22 cellular contexts compared by ENCODE assay signal in the genomic region with DNA sequence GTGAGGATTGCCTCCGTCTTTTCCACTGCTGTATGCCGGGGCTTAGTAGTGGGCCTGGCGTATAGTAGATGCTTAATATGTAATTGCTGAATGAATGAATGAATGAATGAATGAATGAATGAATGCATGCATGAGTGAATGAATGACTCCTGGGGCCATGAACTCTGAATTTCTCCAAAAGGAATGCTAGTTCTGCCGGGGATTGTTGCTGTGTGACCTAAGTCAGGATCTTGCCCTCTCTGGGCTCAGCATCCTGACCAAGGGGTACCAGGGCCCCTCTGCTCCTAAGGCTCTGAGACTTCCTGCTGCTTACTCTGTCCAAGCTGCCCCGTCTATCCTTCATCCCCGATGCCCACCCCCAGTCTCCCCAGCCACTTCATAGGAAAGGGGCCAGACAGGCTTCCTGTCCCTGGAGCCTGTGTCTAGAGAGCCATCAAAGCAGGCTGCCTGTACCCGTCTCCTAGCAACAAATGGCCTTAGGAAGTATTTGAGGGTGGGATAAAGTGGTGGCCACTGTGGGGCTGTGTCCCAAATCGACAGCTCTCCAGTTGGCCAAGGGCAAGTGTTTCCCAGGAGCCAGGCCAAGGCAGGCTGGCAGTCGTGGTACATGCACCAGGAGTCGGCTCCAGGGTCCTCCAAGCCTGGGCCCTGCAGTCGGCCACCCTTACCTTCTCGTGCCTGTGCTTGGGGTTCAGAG. TPM values are rescaled to one million over a fixed set of nuclear protein-coding genes. Genes with fewer than 3 reads are reported as not detected.
DNase-seq lines count a peak whose midpoint lies in the region; ATAC-seq and TF ChIP-seq lines count a peak whose summit lies in the region.
"Had no signal": no experiment of that assay in that cellular context is flagged by ENCODE, and none has a peak within 500 bp of the region (broad histone marks: within the 10 kb centered on the region; RNA-seq: fewer than 3 reads in every experiment).

No MANE protein-coding gene starts in this region.

- H3K27ac Mint-ChIP-seq in glutamatergic neuron (ENCODE audit: unreplicated experiment), result peak overlapping the region; percentile 100
- H3K27ac Mint-ChIP-seq in CD8-positive, alpha-beta T cell, result no peak overlapping the region

- H3K4me3 ChIP-seq in PC-3 (ENCODE audit: low read length) (no peak overlapping the region), testis (no peak overlapping the region)
- H3K4me3 ChIP-seq in CD8-positive, alpha-beta T cell (ENCODE audit: low read depth, low read length), result no peak overlapping the region
- H3K4me3 ChIP-seq: HAP-1, left ventricle myocardium inferior, spleen had no signal

- H4K20me1 ChIP-seq in PC-3 (ENCODE audit: low read length), result no peaks in the 10 kb centered on the region

- CTCF ChIA-PET in PC-3 (lab: Charles Lee), result no interaction called here
- CTCF ChIA-PET in CD8-positive, alpha-beta T cell (lab: Charles Lee), result no interaction called here

- H3K9me3 ChIP-seq in PC-3 (ENCODE audit: low read length) (no peaks in the 10 kb centered on the region), testis (no peaks in the 10 kb centered on the region)
- no peaks in the 10 kb centered on the region for H3K9me3 ChIP-seq in CD8-positive, alpha-beta T cell (ENCODE audit: low read length)
- H3K9me3 ChIP-seq: HAP-1, left ventricle myocardium inferior, spleen had no signal

- no peak overlapping the region for H3K4me2 ChIP-seq in PC-3 (ENCODE audit: low read length)

- POLR2A ChIA-PET in PC-3 (lab: Charles Lee; ENCODE audit: unreplicated experiment), result no interaction called here
- POLR2A ChIA-PET in CD8-positive, alpha-beta T cell (lab: Charles Lee), result no interaction called here

- peak overlapping the region; percentile 79 for H3K4me3 Mint-ChIP-seq in glutamatergic neuron (ENCODE audit: unreplicated experiment)
- H3K4me3 Mint-ChIP-seq in CD8-positive, alpha-beta T cell, result no peak overlapping the region
- H3K4me3 Mint-ChIP-seq: CD14-positive monocyte had no signal

- H3K27me3 ChIP-seq in PC-3 (ENCODE audit: low read length) (no peaks in the 10 kb centered on the region), testis (no peaks in the 10 kb centered on the region)
- H3K27me3 ChIP-seq in CD8-positive, alpha-beta T cell (ENCODE audit: insufficient read depth, low read length), result no peaks in the 10 kb centered on the region
- H3K27me3 ChIP-seq: spleen had no signal

- peaks cover 30% of the 10 kb centered on the region for H3K27me3 Mint-ChIP-seq in glutamatergic neuron (ENCODE audit: unreplicated experiment)
- no peaks in the 10 kb centered on the region for H3K27me3 Mint-ChIP-seq in CD8-positive, alpha-beta T cell (ENCODE audit: low read depth)

- peaks cover 25% of the 10 kb centered on the region for H3K79me2 ChIP-seq in PC-3 (ENCODE audit: low read length)

- peaks cover 49% of the 10 kb centered on the region for H3K4me1 Mint-ChIP-seq in glutamatergic neuron (ENCODE audit: low read depth, unreplicated experiment)
- no peaks in the 10 kb centered on the region for H3K4me1 Mint-ChIP-seq in CD8-positive, alpha-beta T cell (ENCODE audit: low read depth)
- H3K4me1 Mint-ChIP-seq: CD14-positive monocyte had no signal

- peaks cover 4% of the 10 kb centered on the region for H3K36me3 Mint-ChIP-seq in glutamatergic neuron (ENCODE audit: unreplicated experiment)
- no peaks in the 10 kb centered on the region for H3K36me3 Mint-ChIP-seq in CD8-positive, alpha-beta T cell
- H3K36me3 Mint-ChIP-seq: CD14-positive monocyte had no signal

- H3F3A ChIP-seq in PC-3 (ENCODE audit: low read length, unreplicated experiment), result no peaks in the 10 kb centered on the region

- H3K27ac ChIP-seq in PC-3 (ENCODE audit: low read length) (peak overlapping the region; percentile 85), testis (no peak overlapping the region)
- H3K27ac ChIP-seq in CD8-positive, alpha-beta T cell (ENCODE audit: low read depth, low read length), result no peak overlapping the region
- H3K27ac ChIP-seq: left ventricle myocardium inferior, spleen had no signal

- ATAC-seq in PC-3, result no peak
- ATAC-seq in HG03442 (IDR thresholded peaks at IDR 0.05; ENCODE audit: unreplicated experiment), result no peak
- ATAC-seq in CD8-positive, alpha-beta T cell, result no peak

- TF ChIP-seq CTCF in PC-3 (conservative IDR thresholded peaks at IDR 0.05; ENCODE audit: low read depth, low read length) (no peak), glutamatergic neuron (IDR thresholded peaks at IDR 0.05; ENCODE audit: partially characterized antibody, unreplicated experiment) (no peak), testis (IDR thresholded peaks at IDR 0.05) (no peak)
- no peak for TF ChIP-seq CTCF in CD8-positive, alpha-beta T cell (IDR thresholded peaks at IDR 0.05)

- H3K9ac ChIP-seq in PC-3 (ENCODE audit: low read length), result 0 out of 2 replicates have a peak overlapping the region, but pooled peaks have one; percentile 40

- WGBS in testis, 2 donors, result 87 to 90% methylated on average over 10 to 12 of the region's 12 CpGs

- H3K4me1 ChIP-seq in PC-3 (ENCODE audit: insufficient read depth, low read length), result peaks cover 54% of the 10 kb centered on the region
- H3K4me1 ChIP-seq in CD8-positive, alpha-beta T cell (ENCODE audit: insufficient read depth, low read length), result no peaks in the 10 kb centered on the region
- H3K4me1 ChIP-seq in testis, result peaks cover 12% of the 10 kb centered on the region

- H3K9me3 Mint-ChIP-seq in glutamatergic neuron (ENCODE audit: unreplicated experiment), result peaks cover 34% of the 10 kb centered on the region
- no peaks in the 10 kb centered on the region for H3K9me3 Mint-ChIP-seq in CD8-positive, alpha-beta T cell
- H3K9me3 Mint-ChIP-seq: CD14-positive monocyte had no signal

- no peaks in the 10 kb centered on the region for H3K9me2 ChIP-seq in PC-3 (replicated peaks; ENCODE audit: low read length)

- intact Hi-C loops in PC-3 (cut with micrococcal nuclease) (no loop called here), testis (cut with DNase I; ENCODE audit: low total_unique reads) (no loop called here)
- intact Hi-C loops in CD8-positive, alpha-beta T cell (cut with DNase I, micrococcal nuclease), result no loop called here

- BruUV-seq in PC-3 (replicated peaks; lab: Mats Ljungman, UMichigan), result no TSS peak

- DNase-seq in NCI-H748 (lab: John Stamatoyannopoulos, UW; ENCODE audit: unreplicated experiment) (peak; percentile 31), NCI-H748 treated with DMSO at 0.1 percent for 48 hours (lab: John Stamatoyannopoulos, UW) (no peak), PC-3 (no peak), glutamatergic neuron (peak; percentile 51), putamen (ENCODE audit: low spot score) (peak; percentile 38), testis (no peak)
- no peak for DNase-seq in CD8-positive, alpha-beta T cell
- DNase-seq: activated CD4-positive, alpha-beta T cell treated with anti-CD3 and anti-CD28 coated beads for 1 hour; activated effector memory CD4-positive, alpha-beta T cell treated with anti-CD3 and anti-CD28 coated beads, Interleukin-2, amount 50 U/mL, for 16 hours; cerebellar nuclear complex; DMS53; left ventricle myocardium inferior; NCI-H1436; SIG-M5; spleen had no signal

- no peak for TF ChIP-seq POLR2A in testis (IDR thresholded peaks at IDR 0.05)

- H3K36me3 ChIP-seq in PC-3 (ENCODE audit: low read depth, low read length) (no peaks in the 10 kb centered on the region), testis (ENCODE audit: low read depth, missing control alignments) (no peaks in the 10 kb centered on the region)
- no peaks in the 10 kb centered on the region for H3K36me3 ChIP-seq in CD8-positive, alpha-beta T cell (ENCODE audit: insufficient read depth, low read length)
- H3K36me3 ChIP-seq: HAP-1, left ventricle myocardium inferior, spleen had no signal

- no peak overlapping the region for H2AFZ ChIP-seq in PC-3 (ENCODE audit: low read length)

RNA-seq across cellular contexts. Expression of a gene that starts 11.6 kb away (rescaled TPM):
- total RNA-seq in PC-3 (2014; rRNA removed) (1,274 and 1,459 TPM in 2 replicates), glutamatergic neuron (ENCODE audit: unreplicated experiment) (863 TPM), testis (100 to 1,000 TPM; 304 to 337 TPM)
- 100 to 1,000 TPM; 146 to 149 TPM for total RNA-seq in CD8-positive, alpha-beta T cell
- polyA plus RNA-seq in testis (ENCODE audit: insufficient read depth, low read depth, low replicate concordance), result 191 TPM

RNA-seq across cellular contexts. Expression of a gene that starts 58.7 kb away (rescaled TPM):
- total RNA-seq in PC-3 (2014; rRNA removed), result not detected in 2 replicates
- total RNA-seq in glutamatergic neuron (ENCODE audit: unreplicated experiment), result not detected
- total RNA-seq in CD8-positive, alpha-beta T cell, result not detected
- not detected for total RNA-seq in testis
- polyA plus RNA-seq in testis (ENCODE audit: insufficient read depth, low read depth, low replicate concordance), result 0.59 TPM
- total RNA-seq: A172; fibroblast of villous mesenchyme; left ventricle myocardium inferior; T-helper 2 cell treated with Interferon-gamma antibody and Interleukin-4, amounts not matched to agents 100 ng/mL and 5 ng/mL, for 36 hours; temporal lobe had no signal

Comparison
In these comparisons a context has a peak if more than half of its experiments do, and no peak if none do; other contexts are left out.
1. DNase-seq: peak in NCI-H748 (single experiment), glutamatergic neuron (single experiment) and putamen (single experiment); none in NCI-H748 treated with DMSO at 0.1 percent for 48 hours (single experiment), PC-3 (single experiment), CD8-positive, alpha-beta T cell (0 of 7) and testis (single experiment).